1 cellular context compared by ENCODE assay signal in the genomic region with DNA sequence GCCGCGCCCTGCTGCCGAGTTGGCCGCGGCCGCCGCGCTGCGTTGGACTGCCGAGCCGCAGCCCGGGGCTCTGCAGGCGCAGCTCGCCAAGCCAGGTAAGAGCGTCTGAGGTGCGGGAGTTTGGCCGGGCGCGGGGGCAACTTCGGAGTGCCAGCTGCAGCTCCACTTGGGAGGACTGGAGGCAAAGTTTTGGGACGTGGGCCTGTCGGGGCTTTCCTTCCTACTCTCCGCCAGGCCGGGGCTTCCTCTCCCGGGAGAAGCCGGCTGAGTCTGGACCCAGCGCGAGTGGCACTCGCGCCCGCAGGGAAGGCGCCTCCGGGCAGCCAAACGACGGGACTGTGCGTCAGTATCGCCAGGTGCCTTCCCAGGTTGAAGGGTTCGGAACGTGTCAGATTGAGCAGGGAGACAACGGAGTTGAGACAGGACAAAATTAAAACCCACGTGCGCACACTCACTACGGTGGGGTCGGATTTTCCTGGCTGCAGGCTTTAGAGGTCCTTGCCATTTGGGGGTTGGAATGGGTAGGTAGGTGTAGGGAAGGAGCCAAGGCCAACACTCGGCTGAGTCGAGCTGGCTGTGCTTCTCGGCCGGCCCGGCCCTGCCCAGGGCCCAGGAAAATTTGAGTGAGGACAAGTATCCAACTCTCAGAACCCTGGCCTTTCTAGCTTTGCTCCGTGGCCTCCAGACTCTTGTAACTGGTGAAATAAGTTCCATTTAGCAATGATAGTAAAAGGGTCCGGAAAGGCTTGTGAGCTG.
TF ChIP-seq lines count a peak whose summit lies in the region.

No MANE protein-coding gene starts in this region.

TF ChIP-seq in H1, 55 proteins besides CTCF, POLR2A, EP300 and RAD21:
- peak; percentile 69; the same call in 1 of the 2 replicates for TF ChIP-seq CBX8 (IDR thresholded peaks at IDR 0.05; ENCODE audit: borderline replicate concordance, low read depth, low read length)
- TF ChIP-seq TBP (IDR thresholded peaks at IDR 0.05; ENCODE audit: low read depth, low read length): no peak
- TF ChIP-seq, protein P1, sequence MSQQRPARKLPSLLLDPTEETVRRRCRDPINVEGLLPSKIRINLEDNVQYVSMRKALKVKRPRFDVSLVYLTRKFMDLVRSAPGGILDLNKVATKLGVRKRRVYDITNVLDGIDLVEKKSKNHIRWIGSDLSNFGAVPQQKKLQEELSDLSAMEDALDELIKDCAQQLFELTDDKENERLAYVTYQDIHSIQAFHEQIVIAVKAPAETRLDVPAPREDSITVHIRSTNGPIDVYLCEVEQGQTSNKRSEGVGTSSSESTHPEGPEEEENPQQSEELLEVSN (IDR thresholded peaks at IDR 0.05): no peak
- TF ChIP-seq JUN (IDR thresholded peaks at IDR 0.05; ENCODE audit: low read depth, low read length): no peak
- no peak for TF ChIP-seq KDM4A (IDR thresholded peaks at IDR 0.05; ENCODE audit: low read depth, low read length, severe bottlenecking)
- TF ChIP-seq, protein P2, sequence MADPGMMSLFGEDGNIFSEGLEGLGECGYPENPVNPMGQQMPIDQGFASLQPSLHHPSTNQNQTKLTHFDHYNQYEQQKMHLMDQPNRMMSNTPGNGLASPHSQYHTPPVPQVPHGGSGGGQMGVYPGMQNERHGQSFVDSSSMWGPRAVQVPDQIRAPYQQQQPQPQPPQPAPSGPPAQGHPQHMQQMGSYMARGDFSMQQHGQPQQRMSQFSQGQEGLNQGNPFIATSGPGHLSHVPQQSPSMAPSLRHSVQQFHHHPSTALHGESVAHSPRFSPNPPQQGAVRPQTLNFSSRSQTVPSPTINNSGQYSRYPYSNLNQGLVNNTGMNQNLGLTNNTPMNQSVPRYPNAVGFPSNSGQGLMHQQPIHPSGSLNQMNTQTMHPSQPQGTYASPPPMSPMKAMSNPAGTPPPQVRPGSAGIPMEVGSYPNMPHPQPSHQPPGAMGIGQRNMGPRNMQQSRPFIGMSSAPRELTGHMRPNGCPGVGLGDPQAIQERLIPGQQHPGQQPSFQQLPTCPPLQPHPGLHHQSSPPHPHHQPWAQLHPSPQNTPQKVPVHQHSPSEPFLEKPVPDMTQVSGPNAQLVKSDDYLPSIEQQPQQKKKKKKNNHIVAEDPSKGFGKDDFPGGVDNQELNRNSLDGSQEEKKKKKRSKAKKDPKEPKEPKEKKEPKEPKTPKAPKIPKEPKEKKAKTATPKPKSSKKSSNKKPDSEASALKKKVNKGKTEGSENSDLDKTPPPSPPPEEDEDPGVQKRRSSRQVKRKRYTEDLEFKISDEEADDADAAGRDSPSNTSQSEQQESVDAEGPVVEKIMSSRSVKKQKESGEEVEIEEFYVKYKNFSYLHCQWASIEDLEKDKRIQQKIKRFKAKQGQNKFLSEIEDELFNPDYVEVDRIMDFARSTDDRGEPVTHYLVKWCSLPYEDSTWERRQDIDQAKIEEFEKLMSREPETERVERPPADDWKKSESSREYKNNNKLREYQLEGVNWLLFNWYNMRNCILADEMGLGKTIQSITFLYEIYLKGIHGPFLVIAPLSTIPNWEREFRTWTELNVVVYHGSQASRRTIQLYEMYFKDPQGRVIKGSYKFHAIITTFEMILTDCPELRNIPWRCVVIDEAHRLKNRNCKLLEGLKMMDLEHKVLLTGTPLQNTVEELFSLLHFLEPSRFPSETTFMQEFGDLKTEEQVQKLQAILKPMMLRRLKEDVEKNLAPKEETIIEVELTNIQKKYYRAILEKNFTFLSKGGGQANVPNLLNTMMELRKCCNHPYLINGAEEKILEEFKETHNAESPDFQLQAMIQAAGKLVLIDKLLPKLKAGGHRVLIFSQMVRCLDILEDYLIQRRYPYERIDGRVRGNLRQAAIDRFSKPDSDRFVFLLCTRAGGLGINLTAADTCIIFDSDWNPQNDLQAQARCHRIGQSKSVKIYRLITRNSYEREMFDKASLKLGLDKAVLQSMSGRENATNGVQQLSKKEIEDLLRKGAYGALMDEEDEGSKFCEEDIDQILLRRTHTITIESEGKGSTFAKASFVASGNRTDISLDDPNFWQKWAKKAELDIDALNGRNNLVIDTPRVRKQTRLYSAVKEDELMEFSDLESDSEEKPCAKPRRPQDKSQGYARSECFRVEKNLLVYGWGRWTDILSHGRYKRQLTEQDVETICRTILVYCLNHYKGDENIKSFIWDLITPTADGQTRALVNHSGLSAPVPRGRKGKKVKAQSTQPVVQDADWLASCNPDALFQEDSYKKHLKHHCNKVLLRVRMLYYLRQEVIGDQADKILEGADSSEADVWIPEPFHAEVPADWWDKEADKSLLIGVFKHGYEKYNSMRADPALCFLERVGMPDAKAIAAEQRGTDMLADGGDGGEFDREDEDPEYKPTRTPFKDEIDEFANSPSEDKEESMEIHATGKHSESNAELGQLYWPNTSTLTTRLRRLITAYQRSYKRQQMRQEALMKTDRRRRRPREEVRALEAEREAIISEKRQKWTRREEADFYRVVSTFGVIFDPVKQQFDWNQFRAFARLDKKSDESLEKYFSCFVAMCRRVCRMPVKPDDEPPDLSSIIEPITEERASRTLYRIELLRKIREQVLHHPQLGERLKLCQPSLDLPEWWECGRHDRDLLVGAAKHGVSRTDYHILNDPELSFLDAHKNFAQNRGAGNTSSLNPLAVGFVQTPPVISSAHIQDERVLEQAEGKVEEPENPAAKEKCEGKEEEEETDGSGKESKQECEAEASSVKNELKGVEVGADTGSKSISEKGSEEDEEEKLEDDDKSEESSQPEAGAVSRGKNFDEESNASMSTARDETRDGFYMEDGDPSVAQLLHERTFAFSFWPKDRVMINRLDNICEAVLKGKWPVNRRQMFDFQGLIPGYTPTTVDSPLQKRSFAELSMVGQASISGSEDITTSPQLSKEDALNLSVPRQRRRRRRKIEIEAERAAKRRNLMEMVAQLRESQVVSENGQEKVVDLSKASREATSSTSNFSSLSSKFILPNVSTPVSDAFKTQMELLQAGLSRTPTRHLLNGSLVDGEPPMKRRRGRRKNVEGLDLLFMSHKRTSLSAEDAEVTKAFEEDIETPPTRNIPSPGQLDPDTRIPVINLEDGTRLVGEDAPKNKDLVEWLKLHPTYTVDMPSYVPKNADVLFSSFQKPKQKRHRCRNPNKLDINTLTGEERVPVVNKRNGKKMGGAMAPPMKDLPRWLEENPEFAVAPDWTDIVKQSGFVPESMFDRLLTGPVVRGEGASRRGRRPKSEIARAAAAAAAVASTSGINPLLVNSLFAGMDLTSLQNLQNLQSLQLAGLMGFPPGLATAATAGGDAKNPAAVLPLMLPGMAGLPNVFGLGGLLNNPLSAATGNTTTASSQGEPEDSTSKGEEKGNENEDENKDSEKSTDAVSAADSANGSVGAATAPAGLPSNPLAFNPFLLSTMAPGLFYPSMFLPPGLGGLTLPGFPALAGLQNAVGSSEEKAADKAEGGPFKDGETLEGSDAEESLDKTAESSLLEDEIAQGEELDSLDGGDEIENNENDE (IDR thresholded peaks at IDR 0.05; ENCODE audit: insufficient replicate concordance, low read length): no peak
- peak; percentile 59 for TF ChIP-seq RNF2 (IDR thresholded peaks at IDR 0.05; ENCODE audit: borderline replicate concordance, low read depth, low read length, missing control alignments, poor library complexity, severe bottlenecking)
- no peak for TF ChIP-seq JUND (IDR thresholded peaks at IDR 0.05; ENCODE audit: low read length)
- TF ChIP-seq SP1 (IDR thresholded peaks at IDR 0.05; ENCODE audit: low read depth, low read length): no peak
- no peak for TF ChIP-seq GABPA (IDR thresholded peaks at IDR 0.05; ENCODE audit: borderline replicate concordance, insufficient read depth, low read length)
- peak; percentile 98 for TF ChIP-seq EZH2 (IDR thresholded peaks at IDR 0.05; ENCODE audit: low read depth, low read length, severe bottlenecking)
- TF ChIP-seq EGR1 (IDR thresholded peaks at IDR 0.05; ENCODE audit: borderline replicate concordance, low read depth, low read length): peak; percentile 7; the same call in 1 of the 2 replicates
- TF ChIP-seq SUZ12 (IDR thresholded peaks at IDR 0.05; ENCODE audit: low read length): peak; percentile 91
- TF ChIP-seq BACH1 (IDR thresholded peaks at IDR 0.05; ENCODE audit: low read length): no peak
- TF ChIP-seq RBBP5 (IDR thresholded peaks at IDR 0.05; ENCODE audit: borderline replicate concordance, low read depth, low read length): no peak; the same call in 1 of the 2 replicates
- TF ChIP-seq SIN3A (conservative IDR thresholded peaks at IDR 0.05 in 1 of 2, IDR thresholded peaks at IDR 0.05 in 1 of 2; ENCODE audit: low read depth in 1 of 2, low read length in 2 of 2): no peak
